In the genomic region with DNA sequence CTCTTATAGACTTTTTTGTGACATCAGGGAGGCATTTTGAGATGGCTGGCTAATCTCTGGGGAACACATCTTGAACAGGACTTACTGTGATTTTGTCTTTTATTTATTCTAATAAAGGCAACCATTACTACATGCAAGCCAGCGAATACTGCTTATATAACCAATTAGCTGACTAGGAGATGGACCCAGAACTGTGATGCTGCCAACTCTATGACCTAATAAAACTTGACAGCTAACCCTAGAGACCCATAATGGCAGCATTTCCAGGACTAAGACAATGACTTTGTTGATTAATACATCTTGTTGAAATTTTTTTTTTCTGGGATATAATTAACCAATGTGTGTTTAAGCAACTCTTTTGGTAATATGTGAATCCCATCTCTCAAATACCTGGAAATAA, we compare ENCODE assay signal across 24 cellular contexts.
DNase-seq lines count a peak whose midpoint lies in the region; ATAC-seq, FAIRE-seq and TF ChIP-seq lines count a peak whose summit lies in the region.
"Had no signal": no experiment of that assay in that cellular context is flagged by ENCODE, and none has a peak within 500 bp of the region (broad histone marks: within the 10 kb centered on the region; RNA-seq: fewer than 3 reads in every experiment).

No MANE protein-coding gene starts in this region.

- no peak overlapping the region for H3K4me2 ChIP-seq in A549
- H3K4me2 ChIP-seq: BLaER1 had no signal

- ATAC-seq in A549, result no peak
- ATAC-seq in sciatic nerve, result peak; percentile 70
- ATAC-seq in HG03039 (IDR thresholded peaks at IDR 0.05; ENCODE audit: unreplicated experiment), result no peak
- ATAC-seq: GM12878 had no signal

- TF ChIP-seq RAD21 in A549 (conservative IDR thresholded peaks at IDR 0.05 in 1 of 2, IDR thresholded peaks at IDR 0.05 in 1 of 2), result no peak

- CTCF ChIA-PET in A549 (lab: Yijun Ruan, JAX), result no interaction called here

- H3K4me3 ChIP-seq in A549, result no peak overlapping the region
- H3K4me3 ChIP-seq: BLaER1, GM12878 had no signal

- no peak for TF ChIP-seq EP300 in A549 (IDR thresholded peaks at IDR 0.05)

- TF ChIP-seq POLR2A in A549 (IDR thresholded peaks at IDR 0.05; ENCODE audit: low read length), result no peak

- no peak for DNase-seq in A549 (ENCODE audit: low read depth in 1 of 2, low spot score in 1 of 2)
- DNase-seq in sciatic nerve (ENCODE audit: low spot score), result no peak
- no peak for DNase-seq in activated CD4-positive, alpha-beta T cell treated with anti-CD3 and anti-CD28 coated beads for 1 hour
- DNase-seq: ACHN; BE2C; C1 segment of cervical spinal cord; CD4-positive, alpha-beta memory T cell; CD4-positive, CD25-positive, alpha-beta regulatory T cell; CD8-positive, alpha-beta memory T cell; COR-L47; DMS 273 treated with DMSO at 0.1 percent for 48 hours; DMS153; DMS53; DMS79; DND-41; EL; GDM1 had no signal

- H3K27ac ChIP-seq in A549 (no peak overlapping the region), VCaP (peak overlapping the region; percentile 93)
- H3K27ac ChIP-seq: 22Rv1, BLaER1 had no signal

- H3K4me1 ChIP-seq in A549, result no peaks in the 10 kb centered on the region
- H3K4me1 ChIP-seq: BE2C, BLaER1 had no signal

- WGBS in A549 (ENCODE audit: missing lambda C conversion rate), result 18% methylated on average over 1 of the region's 1 CpG

- FAIRE-seq in A549 (lab: Jason Lieb, UNC), result peak; percentile 28
- FAIRE-seq: GM12878, GM12892, GM18507 had no signal

- intact Hi-C loops in sciatic nerve (cut with DNase I), result no loop called here

- TF ChIP-seq CTCF in A549 (IDR thresholded peaks at IDR 0.05) (no peak), VCaP (conservative IDR thresholded peaks at IDR 0.05) (no peak)

- POLR2A ChIA-PET in A549 (lab: Yijun Ruan, JAX), result no interaction called here

- no peaks in the 10 kb centered on the region for H3K9me3 ChIP-seq in A549
- H3K9me3 ChIP-seq: BE2C, BLaER1 had no signal

TF ChIP-seq in A549, 52 proteins besides CTCF, POLR2A, EP300 and RAD21:
- TF ChIP-seq REST (IDR thresholded peaks at IDR 0.05) (no peak), SREBF2 (IDR thresholded peaks at IDR 0.05) (no peak), RFX5 (IDR thresholded peaks at IDR 0.05) (no peak), KDM5A (IDR thresholded peaks at IDR 0.05) (no peak), KDM1A (IDR thresholded peaks at IDR 0.05; ENCODE audit: low read depth) (no peak), MAX (IDR thresholded peaks at IDR 0.05) (no peak), CBX8 (IDR thresholded peaks at IDR 0.05) (no peak), HOXB13 (CRISPR knock-in tag; IDR thresholded peaks at IDR 0.05; ENCODE audit: low read depth) (no peak), RCOR1 (IDR thresholded peaks at IDR 0.05; ENCODE audit: low read depth, low read length) (no peak), E2F6 (IDR thresholded peaks at IDR 0.05; ENCODE audit: borderline replicate concordance, low read depth) (no peak), FOSB (CRISPR knock-in tag; IDR thresholded peaks at IDR 0.05) (no peak), TFCP2L1 (CRISPR knock-in tag; IDR thresholded peaks at IDR 0.05) (no peak), RNF2 (IDR thresholded peaks at IDR 0.05; ENCODE audit: borderline replicate concordance, low read depth) (no peak), JUN (IDR thresholded peaks at IDR 0.05) (no peak), HOXB5 (CRISPR knock-in tag; IDR thresholded peaks at IDR 0.05) (no peak), BHLHE40 (IDR thresholded peaks at IDR 0.05; ENCODE audit: low read depth, low read length) (no peak)
